ENCODE assay signal across 17 cellular contexts in genomic region chr2:134690629-134691215, GRCh38. TPM values are rescaled to one million over a fixed set of nuclear protein-coding genes. Genes with fewer than 3 reads are reported as not detected.
DNase-seq lines count a peak whose midpoint lies in the region; ATAC-seq and TF ChIP-seq lines count a peak whose summit lies in the region.
"Had no signal": no experiment of that assay in that cellular context is flagged by ENCODE, and none has a peak within 500 bp of the region (broad histone marks: within the 10 kb centered on the region; RNA-seq: fewer than 3 reads in every experiment).

No MANE protein-coding gene starts in this region.

- no peak overlapping the region for H2AK5ac ChIP-seq in neuronal stem cell (ENCODE audit: low read depth, low read length)

- H2BK5ac ChIP-seq in neuronal stem cell (ENCODE audit: low read length) = no peak overlapping the region

- POLR2A ChIA-PET in PC-9 (lab: Charles Lee; ENCODE audit: unreplicated experiment) = no interaction called here

- DNase-seq in astrocyte of the hippocampus (ENCODE audit: low read depth, low spot score) (peak; percentile 38), neuronal stem cell (ENCODE audit: low spot score) (no peak), left ventricle myocardium inferior (no peak), NCI-H1092 treated with DMSO at 0.1 percent for 48 hours (lab: John Stamatoyannopoulos, UW) (no peak), PC-9 (no peak)
- DNase-seq: BE2C; Caco-2; CD4-positive, alpha-beta T cell; NCI-H1417 treated with DMSO at 0.1 percent for 48 hours; NCI-H187 treated with DMSO at 0.1 percent for 48 hours; NCI-H2227 treated with DMSO at 0.1 percent for 48 hours; NCI-H510A treated with DMSO at 0.1 percent for 48 hours had no signal

- peak overlapping the region; percentile 21 for H3K14ac ChIP-seq in neuronal stem cell (ENCODE audit: low read length)

- H4K20me1 ChIP-seq in DOHH2 (ENCODE audit: control insufficient read depth, insufficient read depth, low read depth, low read length) = no peaks in the 10 kb centered on the region
- no peaks in the 10 kb centered on the region for H4K20me1 ChIP-seq in PC-9 (ENCODE audit: insufficient read depth)

- H3K79me2 ChIP-seq in DOHH2 (ENCODE audit: control insufficient read depth, low read length) (no peaks in the 10 kb centered on the region), PC-9 (ENCODE audit: low read depth) (no peaks in the 10 kb centered on the region)

- TF ChIP-seq CTCF in DOHH2 (IDR thresholded peaks at IDR 0.05; ENCODE audit: low read depth, low read length, poor library complexity, severe bottlenecking) = no peak
- no peak for TF ChIP-seq CTCF in left ventricle myocardium inferior (IDR thresholded peaks at IDR 0.05; ENCODE audit: borderline replicate concordance)
- no peak for TF ChIP-seq CTCF in PC-9 (conservative IDR thresholded peaks at IDR 0.05)

- H3K9me3 ChIP-seq in DOHH2 (ENCODE audit: control insufficient read depth, insufficient read depth, low read length) = no peaks in the 10 kb centered on the region
- no peaks in the 10 kb centered on the region for H3K9me3 ChIP-seq in neuronal stem cell (replicated peaks in 1 of 2; ENCODE audit: control insufficient read depth in 2 of 2, insufficient read depth in 1 of 2, low read depth in 1 of 2, low read length in 2 of 2)
- H3K9me3 ChIP-seq in left ventricle myocardium inferior (replicated peaks) = peaks cover 8% of the 10 kb centered on the region
- no peaks in the 10 kb centered on the region for H3K9me3 ChIP-seq in PC-9 (ENCODE audit: insufficient read depth, low read depth)
- H3K9me3 ChIP-seq: BE2C, Caco-2 had no signal

- no peak overlapping the region for H4K91ac ChIP-seq in neuronal stem cell (ENCODE audit: low read depth, low read length, poor library complexity)

- no TSS peak for BruUV-seq in PC-9 (replicated peaks; lab: Mats Ljungman, UMichigan)

- no peak overlapping the region for H2BK120ac ChIP-seq in neuronal stem cell (ENCODE audit: low read depth, low read length)

- H3K27me3 ChIP-seq in DOHH2 (ENCODE audit: control insufficient read depth, low read length) = no peaks in the 10 kb centered on the region
- H3K27me3 ChIP-seq in neuronal stem cell (ENCODE audit: control insufficient read depth in 3 of 3, insufficient read depth in 3 of 3, low read depth in 1 of 3, low read length in 3 of 3) = no peaks in the 10 kb centered on the region
- H3K27me3 ChIP-seq in left ventricle myocardium inferior (ENCODE audit: low read depth) = no peaks in the 10 kb centered on the region
- no peaks in the 10 kb centered on the region for H3K27me3 ChIP-seq in PC-9 (ENCODE audit: insufficient read depth, low read depth)
- H3K27me3 ChIP-seq: BE2C had no signal

- H3K4me1 ChIP-seq in DOHH2 (ENCODE audit: control insufficient read depth, low read length) = peaks cover 30% of the 10 kb centered on the region
- H3K4me1 ChIP-seq in neuronal stem cell (ENCODE audit: control insufficient read depth in 2 of 2, insufficient read depth in 1 of 2, low read depth in 1 of 2, low read length in 2 of 2) = peaks cover 0 to 2% of the 10 kb centered on the region in 2 donors
- H3K4me1 ChIP-seq in left ventricle myocardium inferior = no peaks in the 10 kb centered on the region
- peaks cover 15% of the 10 kb centered on the region for H3K4me1 ChIP-seq in PC-9 (replicated peaks; ENCODE audit: insufficient read depth)
- H3K4me1 ChIP-seq: BE2C, Caco-2 had no signal

- H3K27ac ChIP-seq in DOHH2 (ENCODE audit: low read depth, low read length) = peak overlapping the region; percentile 16
- H3K27ac ChIP-seq in neuronal stem cell (replicated peaks; ENCODE audit: low read length) = no peak overlapping the region
- H3K27ac ChIP-seq in left ventricle myocardium inferior (replicated peaks) = no peak overlapping the region
- H3K27ac ChIP-seq in PC-9 = no peak overlapping the region

- intact Hi-C loops in left ventricle myocardium inferior (cut with micrococcal nuclease) (no loop called here), PC-9 (cut with micrococcal nuclease; ENCODE audit: unreplicated experiment) (no loop called here)

- H2BK15ac ChIP-seq in neuronal stem cell (ENCODE audit: low read length) = no peak overlapping the region

- H3K4me2 ChIP-seq in DOHH2 (ENCODE audit: low read length) (peak overlapping the region; percentile 55), neuronal stem cell (ENCODE audit: insufficient read depth, low read length, poor library complexity, severe bottlenecking) (no peak overlapping the region), PC-9 (no peak overlapping the region)

- H3K23ac ChIP-seq in neuronal stem cell (ENCODE audit: low read depth, low read length, poor library complexity) = no peak overlapping the region

- peak overlapping the region; percentile 46 for H3K18ac ChIP-seq in neuronal stem cell (ENCODE audit: low read length)

- CTCF ChIA-PET in PC-9 (lab: Charles Lee) = no interaction called here

- H4K8ac ChIP-seq in neuronal stem cell (ENCODE audit: low read depth, low read length) = no peak overlapping the region

- peak overlapping the region; percentile 39 for H3K4me3 ChIP-seq in DOHH2 (ENCODE audit: low read length)
- no peak overlapping the region for H3K4me3 ChIP-seq in neuronal stem cell (ENCODE audit: low read length in 2 of 2)
- no peak overlapping the region for H3K4me3 ChIP-seq in left ventricle myocardium inferior
- H3K4me3 ChIP-seq in PC-9 = no peak overlapping the region
- H3K4me3 ChIP-seq: K562 had no signal

- H2AFZ ChIP-seq in neuronal stem cell (ENCODE audit: low read length) = no peak overlapping the region
- H2AFZ ChIP-seq in PC-9 = no peak overlapping the region

- WGBS in neuronal stem cell (ENCODE audit: extremely low coverage in 2 of 2, insufficient read length in 2 of 2, insufficient replicate concordance in 1 of 2), 2 donors = no CpG with 5 or more reads among the region's 6 CpGs

- H3F3A ChIP-seq in DOHH2 (ENCODE audit: control insufficient read depth, insufficient read depth) (no peaks in the 10 kb centered on the region), PC-9 (ENCODE audit: insufficient read depth, low read depth) (no peaks in the 10 kb centered on the region)

- no peaks in the 10 kb centered on the region for H3K36me3 ChIP-seq in DOHH2 (ENCODE audit: control insufficient read depth, low read length)
- no peaks in the 10 kb centered on the region for H3K36me3 ChIP-seq in neuronal stem cell (replicated peaks in 1 of 2; ENCODE audit: control insufficient read depth in 2 of 2, insufficient read depth in 2 of 2, low read length in 2 of 2)
- no peaks in the 10 kb centered on the region for H3K36me3 ChIP-seq in left ventricle myocardium inferior
- H3K36me3 ChIP-seq in PC-9 (ENCODE audit: low read depth) = no peaks in the 10 kb centered on the region
- H3K36me3 ChIP-seq: BE2C had no signal

- H3K9me2 ChIP-seq in DOHH2 (replicated peaks; ENCODE audit: control insufficient read depth, low read length) (no peaks in the 10 kb centered on the region), PC-9 (ENCODE audit: insufficient read depth) (no peaks in the 10 kb centered on the region)

- ATAC-seq in HG02870 (IDR thresholded peaks at IDR 0.05; ENCODE audit: unreplicated experiment) (peak; percentile 48), HG03045 (IDR thresholded peaks at IDR 0.05; ENCODE audit: unreplicated experiment) (no peak)
- ATAC-seq: K562, Right ventricle myocardium inferior had no signal

- no peak overlapping the region for H3K4ac ChIP-seq in neuronal stem cell (ENCODE audit: low read length)

- H2BK12ac ChIP-seq in neuronal stem cell (ENCODE audit: low read length) = no peak overlapping the region

- no peaks in the 10 kb centered on the region for H3K79me1 ChIP-seq in neuronal stem cell (ENCODE audit: low read depth, low read length)

- no peak overlapping the region for H3K9ac ChIP-seq in neuronal stem cell (ENCODE audit: low read depth, low read length, poor library complexity)

RNA-seq across cellular contexts. Expression of gene TMEM163, which starts 28.1 kb away (rescaled TPM):
- 8.5 TPM for polyA plus RNA-seq in neuronal stem cell (2013, experiment 1 of 2)
- polyA plus RNA-seq in neuronal stem cell (2013, experiment 2 of 2) = 8.8 TPM
- total RNA-seq in left ventricle myocardium inferior = 0.22 TPM
- 1.4 and 2.4 TPM in 2 replicates for total RNA-seq in PC-9 (2021)
